Comparison of ENCODE assay signal across 28 cellular contexts in the genomic region with DNA sequence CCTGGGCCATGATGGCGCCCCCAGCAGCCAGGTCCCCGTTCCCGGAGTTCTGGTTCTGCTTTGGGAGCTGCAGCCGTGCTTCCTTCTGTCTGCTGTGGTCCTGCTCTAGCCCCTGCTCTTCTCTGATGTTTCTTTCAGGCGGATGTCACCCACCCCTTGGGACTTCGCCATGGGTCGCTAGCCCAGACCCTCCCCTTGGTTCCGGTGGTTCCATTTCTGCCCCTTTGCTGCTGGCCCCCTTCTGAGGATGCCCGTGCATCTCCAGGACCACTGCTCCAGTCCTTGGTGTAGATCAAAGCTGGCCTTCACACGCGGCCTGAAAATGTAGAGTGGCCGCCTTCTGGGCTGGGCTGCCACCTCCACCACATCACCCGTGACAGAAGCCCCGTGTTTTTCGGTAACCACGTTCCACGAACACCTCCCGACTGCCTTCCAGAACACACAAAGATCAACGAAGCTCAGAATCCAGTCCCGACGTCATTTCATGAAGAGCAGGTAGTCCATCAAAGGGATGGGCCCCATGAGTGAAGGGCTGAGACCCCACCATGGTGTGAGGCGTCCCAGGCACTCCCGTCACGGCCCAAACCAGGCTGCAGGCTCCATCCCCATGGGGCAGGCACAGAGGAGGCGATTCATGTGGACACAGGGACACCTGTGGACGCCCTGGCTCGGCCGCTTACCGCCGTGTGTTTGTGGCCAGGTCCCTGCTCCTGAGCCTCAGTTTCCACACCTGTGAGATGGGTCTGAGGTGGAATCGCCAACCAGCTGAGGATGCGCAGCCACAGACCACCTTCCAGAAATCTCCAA. TPM values are rescaled to one million over a fixed set of nuclear protein-coding genes. Genes with fewer than 3 reads are reported as not detected.
"Had no signal": no experiment of that assay in that cellular context is flagged by ENCODE, and none has a peak within 500 bp of the region (broad histone marks: within the 10 kb centered on the region; RNA-seq: fewer than 3 reads in every experiment).

No MANE protein-coding gene starts in this region.

- H3K9me3 Mint-ChIP-seq: activated naive CD4-positive, alpha-beta T cell treated with anti-CD3 and anti-CD28 coated beads, Interleukin-2, amount 50 U/mL, for 72 hours; activated naive CD8-positive, alpha-beta T cell treated with anti-CD3 and anti-CD28 coated beads, Interleukin-2, amount 50 U/mL, for 24 hours; activated T-cell treated with anti-CD3 and anti-CD28 coated beads, Interleukin-2, amount 50 U/mL, for 4 hours; central memory CD8-positive, alpha-beta T cell; T-helper 1 cell treated with Interleukin-12 subunit alpha and Interleukin-12 subunit beta and Interleukin-4 antibody, amounts not matched to agents 30 μg/mL and 1 μg/mL, for 36 hours had no signal

- H3K4me3 ChIP-seq: ascending aorta, body of pancreas, MG63, SJSA1 had no signal

- ATAC-seq: activated CD4-positive, CD25-positive, alpha-beta regulatory T cell treated with anti-CD3 and anti-CD28 coated beads, Interleukin-2, amount 50 U/mL, for 24 hours; activated naive CD4-positive, alpha-beta T cell treated with anti-CD3 and anti-CD28 coated beads, Interleukin-2, amount 50 U/mL, for 72 hours; activated naive CD8-positive, alpha-beta T cell treated with anti-CD3 and anti-CD28 coated beads, Interleukin-2, amount 50 U/mL, for 24 hours; activated T-cell treated with anti-CD3 and anti-CD28 coated beads, Interleukin-2, amount 50 U/mL, for 4 hours; body of pancreas; Panc1; SK-N-SH treated with all-trans-retinoic acid at 6 μM for 48 hours had no signal

- H3K9me3 ChIP-seq: ascending aorta, body of pancreas, SJSA1 had no signal

- DNase-seq: activated CD4-positive, alpha-beta T cell treated with anti-CD3 and anti-CD28 coated beads for 4 hours; activated CD4-positive, alpha-beta T cell treated with anti-CD3 and anti-CD28 coated beads, Interleukin-2, amount 50 U/mL, for 4 hours; activated effector memory CD4-positive, alpha-beta T cell treated with anti-CD3 and anti-CD28 coated beads, Interleukin-2, amount 50 U/mL, for 16 hours; activated naive CD4-positive, alpha-beta T cell treated with Interleukin-2 at 50 U/mL for 16 hours; activated naive CD8-positive, alpha-beta T cell treated with anti-CD3 and anti-CD28 coated beads, Interleukin-2, amount 50 U/mL, for 24 hours; activated T-cell treated with anti-CD3 and anti-CD28 coated beads, Interleukin-2, amount 50 U/mL, for 4 hours; amniotic stem cell; body of pancreas; MG63; NCI-H1092 treated with DMSO at 0.1 percent for 48 hours; NCI-H1436; NCI-H1694 treated with DMSO at 0.1 percent for 48 hours; NCI-H2029 treated with DMSO at 0.1 percent for 48 hours; NCI-H345; NCI-H510A treated with DMSO at 0.1 percent for 48 hours; NCI-H69; NK-92 treated with Interleukin-12 subunit alpha and Interleukin-12 subunit beta, amount 100 ng/mL, for 24 hours; OCI-M1; RPMI8226; SHP77 had no signal

- H3K4me1 Mint-ChIP-seq: activated naive CD8-positive, alpha-beta T cell treated with anti-CD3 and anti-CD28 coated beads, Interleukin-2, amount 50 U/mL, for 24 hours; central memory CD8-positive, alpha-beta T cell had no signal

- H3K27ac Mint-ChIP-seq: activated naive CD4-positive, alpha-beta T cell treated with anti-CD3 and anti-CD28 coated beads, Interleukin-2, amount 50 U/mL, for 72 hours; activated naive CD8-positive, alpha-beta T cell treated with anti-CD3 and anti-CD28 coated beads, Interleukin-2, amount 50 U/mL, for 24 hours; T-helper 1 cell treated with Interleukin-12 subunit alpha and Interleukin-12 subunit beta and Interleukin-4 antibody, amounts not matched to agents 30 μg/mL and 1 μg/mL, for 36 hours had no signal

- H3K4me3 Mint-ChIP-seq: activated naive CD8-positive, alpha-beta T cell treated with anti-CD3 and anti-CD28 coated beads, Interleukin-2, amount 50 U/mL, for 24 hours; activated T-cell treated with anti-CD3 and anti-CD28 coated beads, Interleukin-2, amount 50 U/mL, for 4 hours; central memory CD8-positive, alpha-beta T cell; T-helper 1 cell treated with Interleukin-12 subunit alpha and Interleukin-12 subunit beta and Interleukin-4 antibody, amounts not matched to agents 30 μg/mL and 1 μg/mL, for 36 hours had no signal

- H3K36me3 ChIP-seq: ascending aorta, MG63, SJSA1 had no signal

- H3K36me3 Mint-ChIP-seq: activated naive CD4-positive, alpha-beta T cell treated with anti-CD3 and anti-CD28 coated beads, Interleukin-2, amount 50 U/mL, for 72 hours had no signal

- H3K27me3 Mint-ChIP-seq: activated naive CD8-positive, alpha-beta T cell treated with anti-CD3 and anti-CD28 coated beads, Interleukin-2, amount 50 U/mL, for 24 hours; central memory CD8-positive, alpha-beta T cell had no signal

- H3K27me3 ChIP-seq: ascending aorta, body of pancreas, SJSA1 had no signal

- H3K4me1 ChIP-seq: ascending aorta, SJSA1 had no signal

- H3K27ac ChIP-seq: ascending aorta, body of pancreas, SJSA1 had no signal

RNA-seq across cellular contexts. Expression of a gene that starts 24.4 kb away (rescaled TPM):
- total RNA-seq: activated naive CD4-positive, alpha-beta T cell treated with anti-CD3 and anti-CD28 coated beads, Interleukin-2, amount 50 U/mL, for 72 hours; activated T-cell treated with anti-CD3 and anti-CD28 coated beads, Interleukin-2, amount 50 U/mL, for 4 hours; ascending aorta; body of pancreas; SJSA1 had no signal

RNA-seq across cellular contexts. Expression of a gene that starts 35.7 kb away (rescaled TPM):
- total RNA-seq: activated naive CD4-positive, alpha-beta T cell treated with anti-CD3 and anti-CD28 coated beads, Interleukin-2, amount 50 U/mL, for 72 hours; activated T-cell treated with anti-CD3 and anti-CD28 coated beads, Interleukin-2, amount 50 U/mL, for 4 hours; ascending aorta; body of pancreas; SJSA1 had no signal

RNA-seq across cellular contexts. Expression of a gene that starts 43.0 kb away (rescaled TPM):
- total RNA-seq: activated naive CD4-positive, alpha-beta T cell treated with anti-CD3 and anti-CD28 coated beads, Interleukin-2, amount 50 U/mL, for 72 hours; activated T-cell treated with anti-CD3 and anti-CD28 coated beads, Interleukin-2, amount 50 U/mL, for 4 hours; ascending aorta; body of pancreas; SJSA1 had no signal

RNA-seq across cellular contexts. Expression of a gene that starts 58.0 kb away (rescaled TPM):
- total RNA-seq: activated naive CD4-positive, alpha-beta T cell treated with anti-CD3 and anti-CD28 coated beads, Interleukin-2, amount 50 U/mL, for 72 hours; activated T-cell treated with anti-CD3 and anti-CD28 coated beads, Interleukin-2, amount 50 U/mL, for 4 hours; ascending aorta; body of pancreas; SJSA1 had no signal
